In genomic region chr12:9252256-9252655, GRCh38 we compare ENCODE assay signal across 1 cellular context.
A peak's percentile ranks its signal among the peaks of the same experiment; 100 is the strongest.
TF ChIP-seq lines count a peak whose summit lies in the region.

No MANE protein-coding gene starts in this region.

TF ChIP-seq in HepG2, 621 proteins besides CTCF, POLR2A, EP300 and RAD21 (continued from another document and continues in another):
- TF ChIP-seq, protein P1, sequence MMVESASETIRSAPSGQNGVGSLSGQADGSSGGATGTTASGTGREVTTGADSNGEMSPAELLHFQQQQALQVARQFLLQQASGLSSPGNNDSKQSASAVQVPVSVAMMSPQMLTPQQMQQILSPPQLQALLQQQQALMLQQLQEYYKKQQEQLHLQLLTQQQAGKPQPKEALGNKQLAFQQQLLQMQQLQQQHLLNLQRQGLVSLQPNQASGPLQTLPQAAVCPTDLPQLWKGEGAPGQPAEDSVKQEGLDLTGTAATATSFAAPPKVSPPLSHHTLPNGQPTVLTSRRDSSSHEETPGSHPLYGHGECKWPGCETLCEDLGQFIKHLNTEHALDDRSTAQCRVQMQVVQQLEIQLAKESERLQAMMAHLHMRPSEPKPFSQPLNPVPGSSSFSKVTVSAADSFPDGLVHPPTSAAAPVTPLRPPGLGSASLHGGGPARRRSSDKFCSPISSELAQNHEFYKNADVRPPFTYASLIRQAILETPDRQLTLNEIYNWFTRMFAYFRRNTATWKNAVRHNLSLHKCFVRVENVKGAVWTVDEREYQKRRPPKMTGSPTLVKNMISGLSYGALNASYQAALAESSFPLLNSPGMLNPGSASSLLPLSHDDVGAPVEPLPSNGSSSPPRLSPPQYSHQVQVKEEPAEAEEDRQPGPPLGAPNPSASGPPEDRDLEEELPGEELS (CRISPR knock-in tag; IDR thresholded peaks at IDR 0.05) = peak; percentile 38; the same call in 1 of the 2 replicates
- TF ChIP-seq MED13 (CRISPR knock-in tag; IDR thresholded peaks at IDR 0.05) = no peak
- TF ChIP-seq, protein P2, sequence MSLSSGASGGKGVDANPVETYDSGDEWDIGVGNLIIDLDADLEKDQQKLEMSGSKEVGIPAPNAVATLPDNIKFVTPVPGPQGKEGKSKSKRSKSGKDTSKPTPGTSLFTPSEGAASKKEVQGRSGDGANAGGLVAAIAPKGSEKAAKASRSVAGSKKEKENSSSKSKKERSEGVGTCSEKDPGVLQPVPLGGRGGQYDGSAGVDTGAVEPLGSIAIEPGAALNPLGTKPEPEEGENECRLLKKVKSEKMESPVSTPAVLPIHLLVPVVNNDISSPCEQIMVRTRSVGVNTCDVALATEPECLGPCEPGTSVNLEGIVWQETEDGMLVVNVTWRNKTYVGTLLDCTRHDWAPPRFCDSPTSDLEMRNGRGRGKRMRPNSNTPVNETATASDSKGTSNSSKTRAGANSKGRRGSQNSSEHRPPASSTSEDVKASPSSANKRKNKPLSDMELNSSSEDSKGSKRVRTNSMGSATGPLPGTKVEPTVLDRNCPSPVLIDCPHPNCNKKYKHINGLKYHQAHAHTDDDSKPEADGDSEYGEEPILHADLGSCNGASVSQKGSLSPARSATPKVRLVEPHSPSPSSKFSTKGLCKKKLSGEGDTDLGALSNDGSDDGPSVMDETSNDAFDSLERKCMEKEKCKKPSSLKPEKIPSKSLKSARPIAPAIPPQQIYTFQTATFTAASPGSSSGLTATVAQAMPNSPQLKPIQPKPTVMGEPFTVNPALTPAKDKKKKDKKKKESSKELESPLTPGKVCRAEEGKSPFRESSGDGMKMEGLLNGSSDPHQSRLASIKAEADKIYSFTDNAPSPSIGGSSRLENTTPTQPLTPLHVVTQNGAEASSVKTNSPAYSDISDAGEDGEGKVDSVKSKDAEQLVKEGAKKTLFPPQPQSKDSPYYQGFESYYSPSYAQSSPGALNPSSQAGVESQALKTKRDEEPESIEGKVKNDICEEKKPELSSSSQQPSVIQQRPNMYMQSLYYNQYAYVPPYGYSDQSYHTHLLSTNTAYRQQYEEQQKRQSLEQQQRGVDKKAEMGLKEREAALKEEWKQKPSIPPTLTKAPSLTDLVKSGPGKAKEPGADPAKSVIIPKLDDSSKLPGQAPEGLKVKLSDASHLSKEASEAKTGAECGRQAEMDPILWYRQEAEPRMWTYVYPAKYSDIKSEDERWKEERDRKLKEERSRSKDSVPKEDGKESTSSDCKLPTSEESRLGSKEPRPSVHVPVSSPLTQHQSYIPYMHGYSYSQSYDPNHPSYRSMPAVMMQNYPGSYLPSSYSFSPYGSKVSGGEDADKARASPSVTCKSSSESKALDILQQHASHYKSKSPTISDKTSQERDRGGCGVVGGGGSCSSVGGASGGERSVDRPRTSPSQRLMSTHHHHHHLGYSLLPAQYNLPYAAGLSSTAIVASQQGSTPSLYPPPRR (CRISPR knock-in tag; IDR thresholded peaks at IDR 0.05; ENCODE audit: borderline replicate concordance) = peak; percentile 94
- no peak for TF ChIP-seq ZNF7 (CRISPR knock-in tag; IDR thresholded peaks at IDR 0.05)
- 0 out of 2 replicates have a peak, but pooled peaks have one; percentile 19 for TF ChIP-seq NR2F6 (IDR thresholded peaks at IDR 0.05)
- no peak for TF ChIP-seq NR2F6 (CRISPR knock-in tag; IDR thresholded peaks at IDR 0.05)
- TF ChIP-seq ZNF180 (CRISPR knock-in tag; IDR thresholded peaks at IDR 0.05; ENCODE audit: borderline replicate concordance, low read depth) = no peak
- TF ChIP-seq KMT2B (CRISPR knock-in tag; IDR thresholded peaks at IDR 0.05) = no peak
- no peak for TF ChIP-seq ZNF614 (CRISPR knock-in tag; IDR thresholded peaks at IDR 0.05; ENCODE audit: borderline replicate concordance)
- no peak for TF ChIP-seq GLI4 (CRISPR knock-in tag; IDR thresholded peaks at IDR 0.05; ENCODE audit: borderline replicate concordance)
- no peak for TF ChIP-seq THRA (CRISPR knock-in tag; IDR thresholded peaks at IDR 0.05; ENCODE audit: borderline replicate concordance)
- TF ChIP-seq, protein P3, sequence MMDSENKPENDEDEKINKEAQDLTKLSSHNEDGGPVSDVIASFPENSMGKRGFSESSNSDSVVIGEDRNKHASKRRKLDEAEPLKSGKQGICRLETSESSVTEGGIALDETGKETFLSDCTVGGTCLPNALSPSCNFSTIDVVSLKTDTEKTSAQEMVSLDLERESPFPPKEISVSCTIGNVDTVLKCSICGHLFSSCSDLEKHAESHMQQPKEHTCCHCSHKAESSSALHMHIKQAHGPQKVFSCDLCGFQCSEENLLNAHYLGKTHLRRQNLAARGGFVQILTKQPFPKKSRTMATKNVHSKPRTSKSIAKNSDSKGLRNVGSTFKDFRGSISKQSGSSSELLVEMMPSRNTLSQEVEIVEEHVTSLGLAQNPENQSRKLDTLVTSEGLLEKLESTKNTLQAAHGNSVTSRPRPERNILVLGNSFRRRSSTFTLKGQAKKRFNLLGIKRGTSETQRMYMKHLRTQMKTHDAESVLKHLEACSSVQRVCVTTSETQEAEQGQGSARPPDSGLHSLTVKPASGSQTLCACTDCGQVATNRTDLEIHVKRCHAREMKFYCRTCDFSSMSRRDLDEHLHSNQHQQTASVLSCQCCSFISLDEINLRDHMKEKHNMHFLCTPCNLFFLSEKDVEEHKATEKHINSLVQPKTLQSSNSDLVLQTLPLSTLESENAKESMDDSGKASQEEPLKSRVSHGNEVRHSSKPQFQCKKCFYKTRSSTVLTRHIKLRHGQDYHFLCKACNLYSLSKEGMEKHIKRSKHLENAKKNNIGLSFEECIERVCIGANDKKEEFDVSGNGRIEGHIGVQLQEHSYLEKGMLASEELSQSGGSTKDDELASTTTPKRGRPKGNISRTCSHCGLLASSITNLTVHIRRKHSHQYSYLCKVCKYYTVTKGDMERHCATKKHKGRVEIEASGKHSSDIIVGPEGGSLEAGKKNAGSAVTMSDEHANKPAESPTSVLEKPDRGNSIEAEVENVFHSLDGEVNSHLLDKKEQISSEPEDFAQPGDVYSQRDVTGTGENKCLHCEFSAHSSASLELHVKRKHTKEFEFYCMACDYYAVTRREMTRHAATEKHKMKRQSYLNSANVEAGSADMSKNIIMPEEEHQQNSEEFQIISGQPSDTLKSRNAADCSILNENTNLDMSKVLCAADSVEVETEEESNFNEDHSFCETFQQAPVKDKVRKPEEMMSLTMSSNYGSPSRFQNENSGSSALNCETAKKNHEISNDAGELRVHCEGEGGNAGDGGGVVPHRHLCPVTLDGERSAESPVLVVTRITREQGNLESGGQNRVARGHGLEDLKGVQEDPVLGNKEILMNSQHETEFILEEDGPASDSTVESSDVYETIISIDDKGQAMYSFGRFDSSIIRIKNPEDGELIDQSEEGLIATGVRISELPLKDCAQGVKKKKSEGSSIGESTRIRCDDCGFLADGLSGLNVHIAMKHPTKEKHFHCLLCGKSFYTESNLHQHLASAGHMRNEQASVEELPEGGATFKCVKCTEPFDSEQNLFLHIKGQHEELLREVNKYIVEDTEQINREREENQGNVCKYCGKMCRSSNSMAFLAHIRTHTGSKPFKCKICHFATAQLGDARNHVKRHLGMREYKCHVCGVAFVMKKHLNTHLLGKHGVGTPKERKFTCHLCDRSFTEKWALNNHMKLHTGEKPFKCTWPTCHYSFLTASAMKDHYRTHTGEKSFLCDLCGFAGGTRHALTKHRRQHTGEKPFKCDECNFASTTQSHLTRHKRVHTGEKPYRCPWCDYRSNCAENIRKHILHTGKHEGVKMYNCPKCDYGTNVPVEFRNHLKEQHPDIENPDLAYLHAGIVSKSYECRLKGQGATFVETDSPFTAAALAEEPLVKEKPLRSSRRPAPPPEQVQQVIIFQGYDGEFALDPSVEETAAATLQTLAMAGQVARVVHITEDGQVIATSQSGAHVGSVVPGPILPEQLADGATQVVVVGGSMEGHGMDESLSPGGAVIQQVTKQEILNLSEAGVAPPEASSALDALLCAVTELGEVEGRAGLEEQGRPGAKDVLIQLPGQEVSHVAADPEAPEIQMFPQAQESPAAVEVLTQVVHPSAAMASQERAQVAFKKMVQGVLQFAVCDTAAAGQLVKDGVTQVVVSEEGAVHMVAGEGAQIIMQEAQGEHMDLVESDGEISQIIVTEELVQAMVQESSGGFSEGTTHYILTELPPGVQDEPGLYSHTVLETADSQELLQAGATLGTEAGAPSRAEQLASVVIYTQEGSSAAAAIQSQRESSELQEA (CRISPR knock-in tag; IDR thresholded peaks at IDR 0.05; ENCODE audit: not compliant biosample characterization) = no peak
- TF ChIP-seq, protein P4, sequence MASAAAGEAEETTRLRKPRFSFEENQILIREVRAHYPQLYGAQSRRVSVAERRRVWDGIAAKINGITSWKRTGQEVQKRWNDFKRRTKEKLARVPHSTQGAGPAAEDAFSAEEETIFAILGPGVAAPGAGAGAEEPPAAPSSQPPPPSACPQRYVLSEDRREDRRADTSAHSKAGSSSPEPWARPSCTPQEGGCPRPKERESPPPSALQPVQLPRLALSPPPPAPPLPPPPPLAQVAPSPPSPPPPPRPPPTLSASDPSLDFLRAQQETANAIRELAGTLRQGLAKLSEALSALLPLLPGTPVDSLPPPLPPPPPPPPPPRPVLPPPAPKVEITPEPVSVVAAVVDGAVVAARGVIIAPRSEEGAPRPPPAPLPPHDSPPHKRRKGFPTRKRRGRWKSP (CRISPR knock-in tag; IDR thresholded peaks at IDR 0.05) = no peak
- TF ChIP-seq, protein P5, sequence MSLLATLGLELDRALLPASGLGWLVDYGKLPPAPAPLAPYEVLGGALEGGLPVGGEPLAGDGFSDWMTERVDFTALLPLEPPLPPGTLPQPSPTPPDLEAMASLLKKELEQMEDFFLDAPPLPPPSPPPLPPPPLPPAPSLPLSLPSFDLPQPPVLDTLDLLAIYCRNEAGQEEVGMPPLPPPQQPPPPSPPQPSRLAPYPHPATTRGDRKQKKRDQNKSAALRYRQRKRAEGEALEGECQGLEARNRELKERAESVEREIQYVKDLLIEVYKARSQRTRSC (CRISPR knock-in tag; IDR thresholded peaks at IDR 0.05; ENCODE audit: low read depth) = no peak
- TF ChIP-seq CSRNP2 (CRISPR knock-in tag; conservative IDR thresholded peaks at IDR 0.05; ENCODE audit: low read depth) = no peak
- TF ChIP-seq, protein P6, sequence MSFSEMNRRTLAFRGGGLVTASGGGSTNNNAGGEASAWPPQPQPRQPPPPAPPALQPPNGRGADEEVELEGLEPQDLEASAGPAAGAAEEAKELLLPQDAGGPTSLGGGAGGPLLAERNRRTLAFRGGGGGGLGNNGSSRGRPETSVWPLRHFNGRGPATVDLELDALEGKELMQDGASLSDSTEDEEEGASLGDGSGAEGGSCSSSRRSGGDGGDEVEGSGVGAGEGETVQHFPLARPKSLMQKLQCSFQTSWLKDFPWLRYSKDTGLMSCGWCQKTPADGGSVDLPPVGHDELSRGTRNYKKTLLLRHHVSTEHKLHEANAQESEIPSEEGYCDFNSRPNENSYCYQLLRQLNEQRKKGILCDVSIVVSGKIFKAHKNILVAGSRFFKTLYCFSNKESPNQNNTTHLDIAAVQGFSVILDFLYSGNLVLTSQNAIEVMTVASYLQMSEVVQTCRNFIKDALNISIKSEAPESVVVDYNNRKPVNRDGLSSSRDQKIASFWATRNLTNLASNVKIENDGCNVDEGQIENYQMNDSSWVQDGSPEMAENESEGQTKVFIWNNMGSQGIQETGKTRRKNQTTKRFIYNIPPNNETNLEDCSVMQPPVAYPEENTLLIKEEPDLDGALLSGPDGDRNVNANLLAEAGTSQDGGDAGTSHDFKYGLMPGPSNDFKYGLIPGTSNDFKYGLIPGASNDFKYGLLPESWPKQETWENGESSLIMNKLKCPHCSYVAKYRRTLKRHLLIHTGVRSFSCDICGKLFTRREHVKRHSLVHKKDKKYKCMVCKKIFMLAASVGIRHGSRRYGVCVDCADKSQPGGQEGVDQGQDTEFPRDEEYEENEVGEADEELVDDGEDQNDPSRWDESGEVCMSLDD (CRISPR knock-in tag; IDR thresholded peaks at IDR 0.05; ENCODE audit: borderline replicate concordance) = no peak
- TF ChIP-seq PCBP2 (optimal IDR thresholded peaks at IDR 0.05; ENCODE audit: low read depth, low read length, poor library complexity, severe bottlenecking) = no peak
- peak; percentile 87 for TF ChIP-seq FOXA3 (CRISPR knock-in tag; IDR thresholded peaks at IDR 0.05)
- TF ChIP-seq PLSCR1 (CRISPR knock-in tag; IDR thresholded peaks at IDR 0.05; ENCODE audit: borderline replicate concordance) = no peak
- TF ChIP-seq HDAC1 (CRISPR knock-in tag; IDR thresholded peaks at IDR 0.05) = peak; percentile 16; the same call in 1 of the 2 replicates
- no peak for TF ChIP-seq TMF1 (CRISPR knock-in tag; IDR thresholded peaks at IDR 0.05; ENCODE audit: low read depth)
- no peak for TF ChIP-seq ZFP36L2 (CRISPR knock-in tag; IDR thresholded peaks at IDR 0.05)
- no peak for TF ChIP-seq KDM2A (CRISPR knock-in tag; IDR thresholded peaks at IDR 0.05; ENCODE audit: borderline replicate concordance, low read depth)
- TF ChIP-seq ERF (CRISPR knock-in tag; IDR thresholded peaks at IDR 0.05) = no peak
- TF ChIP-seq ZC3H13 (CRISPR knock-in tag; IDR thresholded peaks at IDR 0.05) = no peak
- TF ChIP-seq PLRG1 (conservative IDR thresholded peaks at IDR 0.05) = no peak
- no peak for TF ChIP-seq SP1 (IDR thresholded peaks at IDR 0.05)
- TF ChIP-seq SP1 (CRISPR knock-in tag; IDR thresholded peaks at IDR 0.05) = no peak
- TF ChIP-seq ZNF234 (CRISPR knock-in tag; conservative IDR thresholded peaks at IDR 0.05) = no peak
- TF ChIP-seq, protein P7, sequence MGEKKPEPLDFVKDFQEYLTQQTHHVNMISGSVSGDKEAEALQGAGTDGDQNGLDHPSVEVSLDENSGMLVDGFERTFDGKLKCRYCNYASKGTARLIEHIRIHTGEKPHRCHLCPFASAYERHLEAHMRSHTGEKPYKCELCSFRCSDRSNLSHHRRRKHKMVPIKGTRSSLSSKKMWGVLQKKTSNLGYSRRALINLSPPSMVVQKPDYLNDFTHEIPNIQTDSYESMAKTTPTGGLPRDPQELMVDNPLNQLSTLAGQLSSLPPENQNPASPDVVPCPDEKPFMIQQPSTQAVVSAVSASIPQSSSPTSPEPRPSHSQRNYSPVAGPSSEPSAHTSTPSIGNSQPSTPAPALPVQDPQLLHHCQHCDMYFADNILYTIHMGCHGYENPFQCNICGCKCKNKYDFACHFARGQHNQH (CRISPR knock-in tag; IDR thresholded peaks at IDR 0.05) = no peak
